In genomic region chr10:113148899-113149298, GRCh38 we compare ENCODE assay signal across 19 cellular contexts.
DNase-seq lines count a peak whose midpoint lies in the region; ATAC-seq and TF ChIP-seq lines count a peak whose summit lies in the region.
"Had no signal": no experiment of that assay in that cellular context is flagged by ENCODE, and none has a peak within 500 bp of the region (broad histone marks: within the 10 kb centered on the region; RNA-seq: fewer than 3 reads in every experiment).

No MANE protein-coding gene starts in this region.

- H4K20me1 ChIP-seq in BLaER1 treated with 17β-estradiol and CSF1 and Interleukin-3, amounts not matched to agents 10 nM and 100 nM, result peaks cover 0 to 11% (median 0%) of the 10 kb centered on the region in 11 experiments; a peak in 2 of 22 replicates

- TF ChIP-seq POLR2A in spleen (IDR thresholded peaks at IDR 0.05), result no peak

- POLR2A ChIA-PET in WTC11 (lab: Charles Lee), result no interaction called here

- H3K27ac Mint-ChIP-seq in WTC11, result 0 out of 2 replicates have a peak overlapping the region, but pooled peaks have one; percentile 22
- H3K27ac Mint-ChIP-seq: CD4-positive, alpha-beta memory T cell had no signal

- CTCF ChIA-PET in WTC11 (lab: Charles Lee), result interaction anchor here (0.6 kb wide), 1 partner anchor 67 kb away, joined by 3 read pairs; no protein-coding TSS in a partner anchor

- H3K27me3 ChIP-seq in BLaER1 treated with 17β-estradiol and CSF1 and Interleukin-3, amounts not matched to agents 10 nM and 100 nM, result no peaks in the 10 kb centered on the region
- H3K27me3 ChIP-seq in left lung (no peaks in the 10 kb centered on the region), spleen (replicated peaks in 1 of 7) (no peaks in the 10 kb centered on the region)
- H3K27me3 ChIP-seq: BE2C had no signal

- no peaks in the 10 kb centered on the region for H3K27me3 Mint-ChIP-seq in WTC11 (ENCODE audit: low read depth)
- H3K27me3 Mint-ChIP-seq: CD4-positive, alpha-beta memory T cell; IgD-negative memory B cell had no signal

- H3K4me3 Mint-ChIP-seq in WTC11, result no peak overlapping the region
- H3K4me3 Mint-ChIP-seq: CD4-positive, alpha-beta memory T cell; IgD-negative memory B cell had no signal

- H3K36me3 ChIP-seq in BLaER1 treated with 17β-estradiol and CSF1 and Interleukin-3, amounts not matched to agents 10 nM and 100 nM, result peaks cover 54 to 100% (median 98%) of the 10 kb centered on the region in 11 experiments
- H3K36me3 ChIP-seq in left lung (peaks cover 0 to 92% of the 10 kb centered on the region in 2 donors), spleen (peaks cover 3 to 97% (median 25%) of the 10 kb centered on the region in 6 donors)

- H3K9me3 Mint-ChIP-seq in WTC11, result no peaks in the 10 kb centered on the region
- H3K9me3 Mint-ChIP-seq: CD4-positive, alpha-beta memory T cell had no signal

- H3K9ac ChIP-seq in BLaER1 treated with 17β-estradiol and CSF1 and Interleukin-3, amounts not matched to agents 10 nM and 100 nM, result no peak overlapping the region

- no peak for ATAC-seq in WTC11
- peak; percentile 56 for ATAC-seq in left lung
- no peak for ATAC-seq in GM21825 (IDR thresholded peaks at IDR 0.05; ENCODE audit: unreplicated experiment)
- ATAC-seq: A549 had no signal

- 43 to 65% (median 51%) methylated on average over 4 of the region's 4 CpGs for whole genome bisulfite sequencing in spleen, 5 donors

- peaks cover 0 to 32% (median 24%) of the 10 kb centered on the region in 11 experiments; a peak in 18 of 22 replicates for H3K9me3 ChIP-seq in BLaER1 treated with 17β-estradiol and CSF1 and Interleukin-3, amounts not matched to agents 10 nM and 100 nM (replicated peaks in 1 of 11)
- H3K9me3 ChIP-seq in left lung, result no peaks in the 10 kb centered on the region
- no peaks in the 10 kb centered on the region for H3K9me3 ChIP-seq in spleen
- H3K9me3 ChIP-seq: A549, BE2C had no signal

- TF ChIP-seq CTCF in WTC11 (IDR thresholded peaks at IDR 0.05), result no peak
- TF ChIP-seq CTCF in left lung (IDR thresholded peaks at IDR 0.05), result no peak
- no peak for TF ChIP-seq CTCF in spleen (IDR thresholded peaks at IDR 0.05 in 8 of 11, conservative IDR thresholded peaks at IDR 0.05 in 3 of 11)

- H3K27ac ChIP-seq in BLaER1 treated with 17β-estradiol and CSF1 and Interleukin-3, amounts not matched to agents 10 nM and 100 nM, result peak overlapping the region in 4 of 11 experiments; percentile 20 to 83 (median 66); a peak in 7 of 22 replicates
- H3K27ac ChIP-seq in left lung (no peak overlapping the region), spleen (peak overlapping the region in 5 of 8 donors; percentile 32 to 51 (median 37))
- H3K27ac ChIP-seq: A549 had no signal

- peaks cover 86% of the 10 kb centered on the region for H3K36me3 Mint-ChIP-seq in WTC11

- no peak overlapping the region for H3K4me3 ChIP-seq in BLaER1 treated with 17β-estradiol and CSF1 and Interleukin-3, amounts not matched to agents 10 nM and 100 nM
- H3K4me3 ChIP-seq in left lung (no peak overlapping the region), spleen (no peak overlapping the region)
- H3K4me3 ChIP-seq: A549 had no signal

- intact Hi-C loops in left lung (cut with DNase I), result no loop called here
- intact Hi-C loops in spleen (cut with DNase I; ENCODE audit: low total_unique reads), result no loop called here

- no peak for DNase-seq in WTC11 (ENCODE audit: low spot score)
- no peak for DNase-seq in left lung
- DNase-seq in spleen, result no peak
- DNase-seq in stimulated activated CD4-positive, alpha-beta T cell treated with anti-CD3 and anti-CD28 coated beads, Interleukin-1b, Interleukin-23, amount 100 ng/mL, for 48 hours, result no peak
- DNase-seq in NCI-H1417 treated with DMSO at 0.1 percent for 48 hours (lab: John Stamatoyannopoulos, UW), result no peak
- DNase-seq: BE2C; CD4-positive, alpha-beta memory T cell; DND-41; GOT3; NCI-H1417; NCI-H187; NCI-H446; NCI-H526; RPMI8226; SHP77 had no signal

- peak overlapping the region; percentile 11 to 91 (median 40); a peak in 17 of 22 replicates for H3K4me2 ChIP-seq in BLaER1 treated with 17β-estradiol and CSF1 and Interleukin-3, amounts not matched to agents 10 nM and 100 nM
- H3K4me2 ChIP-seq: A549 had no signal

- H3K4me1 Mint-ChIP-seq in WTC11, result no peaks in the 10 kb centered on the region
- H3K4me1 Mint-ChIP-seq: CD4-positive, alpha-beta memory T cell; IgD-negative memory B cell had no signal

- H3K4me1 ChIP-seq in BLaER1 treated with 17β-estradiol and CSF1 and Interleukin-3, amounts not matched to agents 10 nM and 100 nM, result peaks cover 16 to 68% (median 47%) of the 10 kb centered on the region in 10 experiments
- H3K4me1 ChIP-seq in left lung, result peaks cover 0 to 31% of the 10 kb centered on the region in 2 donors
- peaks cover 4 to 55% (median 21%) of the 10 kb centered on the region in 6 donors for H3K4me1 ChIP-seq in spleen
- H3K4me1 ChIP-seq: A549 had no signal

TF ChIP-seq in WTC11, 78 proteins besides CTCF, POLR2A, EP300 and RAD21:
- TF ChIP-seq AFF4 (CRISPR knock-in tag; IDR thresholded peaks at IDR 0.05; ENCODE audit: borderline replicate concordance) (no peak), E2F1 (CRISPR knock-in tag; IDR thresholded peaks at IDR 0.05) (no peak), FOXP1 (CRISPR knock-in tag; IDR thresholded peaks at IDR 0.05; ENCODE audit: borderline replicate concordance) (no peak), GABPB1 (CRISPR knock-in tag; IDR thresholded peaks at IDR 0.05) (no peak), SMAD4 (CRISPR knock-in tag; IDR thresholded peaks at IDR 0.05) (no peak)

Comparison
In these comparisons a context has a peak if more than half of its experiments do, and no peak if none do; other contexts are left out.
1. H3K27ac ChIP-seq: peak in spleen (5 of 8); none in left lung (0 of 2).